Comparison of ENCODE assay signal across 1 cellular context in the genomic region with DNA sequence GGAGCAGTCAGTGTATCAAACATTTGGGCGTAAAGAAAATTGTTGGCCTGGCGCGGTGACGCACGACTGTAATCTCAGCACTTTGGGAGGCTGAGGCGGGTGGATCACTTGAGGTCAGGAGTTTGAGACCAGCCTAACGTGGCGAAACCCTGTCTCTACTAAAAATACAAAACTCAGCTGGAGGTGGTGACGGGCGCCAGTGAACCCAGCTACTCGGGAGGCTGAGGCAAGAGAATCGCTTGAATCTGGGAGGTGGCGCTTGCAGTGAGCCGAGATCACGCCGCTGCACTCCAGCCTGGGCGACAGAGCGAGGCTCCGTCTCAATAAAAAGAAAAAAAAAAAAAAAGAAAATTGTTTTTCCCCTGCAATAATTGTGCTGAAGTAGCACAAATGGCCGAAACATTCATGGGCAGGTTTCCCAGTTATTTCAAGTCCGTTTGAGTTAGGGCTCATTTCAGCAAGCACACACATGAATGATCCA.
TF ChIP-seq lines count a peak whose summit lies in the region.

No MANE protein-coding gene starts in this region.

TF ChIP-seq in GM12878, 131 proteins besides CTCF, POLR2A, EP300 and RAD21:
- TF ChIP-seq, protein P1, sequence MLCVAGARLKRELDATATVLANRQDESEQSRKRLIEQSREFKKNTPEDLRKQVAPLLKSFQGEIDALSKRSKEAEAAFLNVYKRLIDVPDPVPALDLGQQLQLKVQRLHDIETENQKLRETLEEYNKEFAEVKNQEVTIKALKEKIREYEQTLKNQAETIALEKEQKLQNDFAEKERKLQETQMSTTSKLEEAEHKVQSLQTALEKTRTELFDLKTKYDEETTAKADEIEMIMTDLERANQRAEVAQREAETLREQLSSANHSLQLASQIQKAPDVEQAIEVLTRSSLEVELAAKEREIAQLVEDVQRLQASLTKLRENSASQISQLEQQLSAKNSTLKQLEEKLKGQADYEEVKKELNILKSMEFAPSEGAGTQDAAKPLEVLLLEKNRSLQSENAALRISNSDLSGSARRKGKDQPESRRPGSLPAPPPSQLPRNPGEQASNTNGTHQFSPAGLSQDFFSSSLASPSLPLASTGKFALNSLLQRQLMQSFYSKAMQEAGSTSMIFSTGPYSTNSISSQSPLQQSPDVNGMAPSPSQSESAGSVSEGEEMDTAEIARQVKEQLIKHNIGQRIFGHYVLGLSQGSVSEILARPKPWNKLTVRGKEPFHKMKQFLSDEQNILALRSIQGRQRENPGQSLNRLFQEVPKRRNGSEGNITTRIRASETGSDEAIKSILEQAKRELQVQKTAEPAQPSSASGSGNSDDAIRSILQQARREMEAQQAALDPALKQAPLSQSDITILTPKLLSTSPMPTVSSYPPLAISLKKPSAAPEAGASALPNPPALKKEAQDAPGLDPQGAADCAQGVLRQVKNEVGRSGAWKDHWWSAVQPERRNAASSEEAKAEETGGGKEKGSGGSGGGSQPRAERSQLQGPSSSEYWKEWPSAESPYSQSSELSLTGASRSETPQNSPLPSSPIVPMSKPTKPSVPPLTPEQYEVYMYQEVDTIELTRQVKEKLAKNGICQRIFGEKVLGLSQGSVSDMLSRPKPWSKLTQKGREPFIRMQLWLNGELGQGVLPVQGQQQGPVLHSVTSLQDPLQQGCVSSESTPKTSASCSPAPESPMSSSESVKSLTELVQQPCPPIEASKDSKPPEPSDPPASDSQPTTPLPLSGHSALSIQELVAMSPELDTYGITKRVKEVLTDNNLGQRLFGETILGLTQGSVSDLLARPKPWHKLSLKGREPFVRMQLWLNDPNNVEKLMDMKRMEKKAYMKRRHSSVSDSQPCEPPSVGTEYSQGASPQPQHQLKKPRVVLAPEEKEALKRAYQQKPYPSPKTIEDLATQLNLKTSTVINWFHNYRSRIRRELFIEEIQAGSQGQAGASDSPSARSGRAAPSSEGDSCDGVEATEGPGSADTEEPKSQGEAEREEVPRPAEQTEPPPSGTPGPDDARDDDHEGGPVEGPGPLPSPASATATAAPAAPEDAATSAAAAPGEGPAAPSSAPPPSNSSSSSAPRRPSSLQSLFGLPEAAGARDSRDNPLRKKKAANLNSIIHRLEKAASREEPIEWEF (IDR thresholded peaks at IDR 0.05; ENCODE audit: insufficient replicate concordance, low read depth, low read length) = no peak
- no peak for TF ChIP-seq RAD51 (IDR thresholded peaks at IDR 0.05)
- no peak for TF ChIP-seq NR2C1 (IDR thresholded peaks at IDR 0.05)
- no peak for TF ChIP-seq FOXM1 (IDR thresholded peaks at IDR 0.05; ENCODE audit: low read depth, low read length)
- TF ChIP-seq YBX1 (IDR thresholded peaks at IDR 0.05) = no peak
- TF ChIP-seq IKZF2 (IDR thresholded peaks at IDR 0.05) = no peak
- no peak for TF ChIP-seq HDGF (IDR thresholded peaks at IDR 0.05)
- no peak for TF ChIP-seq BCL11A (IDR thresholded peaks at IDR 0.05; ENCODE audit: low read depth, low read length)
- TF ChIP-seq DPF2 (IDR thresholded peaks at IDR 0.05) = no peak
- TF ChIP-seq NFIC (IDR thresholded peaks at IDR 0.05; ENCODE audit: low read depth, low read length) = no peak
- TF ChIP-seq GATAD2B (conservative IDR thresholded peaks at IDR 0.05; ENCODE audit: low read depth) = no peak
- no peak for TF ChIP-seq ZBTB33 (IDR thresholded peaks at IDR 0.05)
- no peak for TF ChIP-seq USF2 (IDR thresholded peaks at IDR 0.05; ENCODE audit: borderline replicate concordance, low read depth, low read length)
- no peak for TF ChIP-seq ELK1 (IDR thresholded peaks at IDR 0.05; ENCODE audit: low read depth, low read length)
- TF ChIP-seq IKZF1 (conservative IDR thresholded peaks at IDR 0.05) = no peak
- no peak for TF ChIP-seq SMAD5 (IDR thresholded peaks at IDR 0.05; ENCODE audit: low read depth)
- TF ChIP-seq HCFC1 (IDR thresholded peaks at IDR 0.05; ENCODE audit: low read length) = no peak
